21 cellular contexts compared by ENCODE assay signal in the genomic region with DNA sequence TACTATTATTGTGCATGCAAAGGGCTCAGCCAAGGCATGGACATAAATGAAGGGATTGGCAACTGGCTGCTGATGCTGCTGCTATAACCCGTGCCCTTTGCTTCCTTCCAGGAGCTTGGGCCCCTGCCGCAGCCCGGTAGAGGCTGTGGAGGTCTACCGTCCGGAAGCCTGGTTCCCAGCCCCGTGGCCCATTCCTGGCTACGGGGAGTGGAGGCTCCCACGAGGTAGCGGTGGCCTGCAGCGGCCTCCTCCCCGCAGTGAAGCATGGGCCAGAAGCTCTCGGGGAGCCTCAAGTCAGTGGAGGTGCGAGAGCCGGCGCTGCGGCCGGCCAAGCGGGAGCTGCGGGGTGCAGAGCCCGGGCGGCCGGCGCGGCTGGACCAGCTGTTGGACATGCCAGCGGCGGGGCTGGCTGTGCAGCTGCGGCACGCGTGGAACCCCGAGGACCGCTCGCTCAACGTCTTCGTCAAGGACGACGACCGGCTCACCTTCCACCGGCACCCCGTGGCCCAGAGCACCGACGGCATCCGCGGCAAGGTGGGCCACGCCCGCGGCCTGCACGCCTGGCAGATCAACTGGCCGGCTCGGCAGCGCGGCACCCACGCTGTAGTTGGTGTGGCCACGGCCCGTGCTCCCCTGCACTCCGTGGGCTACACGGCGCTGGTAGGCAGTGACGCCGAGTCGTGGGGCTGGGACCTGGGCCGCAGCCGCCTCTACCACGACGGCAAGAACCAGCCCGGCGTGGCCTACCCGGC. TPM values are rescaled to one million over a fixed set of nuclear protein-coding genes. Genes with fewer than 3 reads are reported as not detected.
DNase-seq lines count a peak whose midpoint lies in the region; ATAC-seq and TF ChIP-seq lines count a peak whose summit lies in the region.
"Had no signal": no experiment of that assay in that cellular context is flagged by ENCODE, and none has a peak within 500 bp of the region (broad histone marks: within the 10 kb centered on the region; RNA-seq: fewer than 3 reads in every experiment).

No MANE protein-coding gene starts in this region.

- H3K27ac Mint-ChIP-seq in activated CD8-positive, alpha-beta memory T cell treated with anti-CD3 and anti-CD28 coated beads, Interleukin-2, amount 10 ng/mL, durations not matched to agents 7 days and 5 days, result no peak overlapping the region
- H3K27ac Mint-ChIP-seq in endodermal cell (no peak overlapping the region), WTC11 (no peak overlapping the region)
- H3K27ac Mint-ChIP-seq: IgD-negative memory B cell had no signal

- no peak overlapping the region for H3K27ac ChIP-seq in endodermal cell (ENCODE audit: low read depth, low read length)
- H3K27ac ChIP-seq in testis, result no peak overlapping the region
- H3K27ac ChIP-seq: 22Rv1, C4-2B, PC-9, RWPE1 had no signal

- TF ChIP-seq CTCF in endodermal cell (conservative IDR thresholded peaks at IDR 0.05), result no peak
- no peak for TF ChIP-seq CTCF in omental fat pad (IDR thresholded peaks at IDR 0.05)
- TF ChIP-seq CTCF in testis (IDR thresholded peaks at IDR 0.05), result no peak
- no peak for TF ChIP-seq CTCF in WTC11 (IDR thresholded peaks at IDR 0.05)

- H3K4me3 Mint-ChIP-seq in activated CD8-positive, alpha-beta memory T cell treated with anti-CD3 and anti-CD28 coated beads, Interleukin-2, amount 10 ng/mL, durations not matched to agents 7 days and 5 days, result no peak overlapping the region
- H3K4me3 Mint-ChIP-seq in endodermal cell, result no peak overlapping the region
- H3K4me3 Mint-ChIP-seq in WTC11, result no peak overlapping the region
- H3K4me3 Mint-ChIP-seq: IgD-negative memory B cell had no signal

- peaks cover 7% of the 10 kb centered on the region for H3K4me1 Mint-ChIP-seq in activated CD8-positive, alpha-beta memory T cell treated with anti-CD3 and anti-CD28 coated beads, Interleukin-2, amount 10 ng/mL, durations not matched to agents 7 days and 5 days
- H3K4me1 Mint-ChIP-seq in endodermal cell (peaks cover 10% of the 10 kb centered on the region), WTC11 (peaks cover 51% of the 10 kb centered on the region)
- H3K4me1 Mint-ChIP-seq: IgD-negative memory B cell had no signal

- no peak overlapping the region for H3K9ac ChIP-seq in endodermal cell (ENCODE audit: extremely low read depth, low read length, poor library complexity, severe bottlenecking)

- H3K4me1 ChIP-seq in endodermal cell (ENCODE audit: control insufficient read depth, insufficient read depth, low read length) (peaks cover 6% of the 10 kb centered on the region), testis (peaks cover 4% of the 10 kb centered on the region)

- H3K27me3 ChIP-seq in endodermal cell (ENCODE audit: control insufficient read depth, insufficient read depth, low read length, poor library complexity, severe bottlenecking) (peaks cover 15% of the 10 kb centered on the region), testis (no peaks in the 10 kb centered on the region)

- no peaks in the 10 kb centered on the region for H3K9me3 Mint-ChIP-seq in activated CD8-positive, alpha-beta memory T cell treated with anti-CD3 and anti-CD28 coated beads, Interleukin-2, amount 10 ng/mL, durations not matched to agents 7 days and 5 days (ENCODE audit: low read depth)
- H3K9me3 Mint-ChIP-seq in endodermal cell (no peaks in the 10 kb centered on the region), WTC11 (no peaks in the 10 kb centered on the region)

- H3K27me3 Mint-ChIP-seq in activated CD8-positive, alpha-beta memory T cell treated with anti-CD3 and anti-CD28 coated beads, Interleukin-2, amount 10 ng/mL, durations not matched to agents 7 days and 5 days, result peaks cover 6% of the 10 kb centered on the region
- H3K27me3 Mint-ChIP-seq in endodermal cell (ENCODE audit: insufficient read depth), result peaks cover 41% of the 10 kb centered on the region
- peaks cover 7% of the 10 kb centered on the region for H3K27me3 Mint-ChIP-seq in WTC11 (ENCODE audit: low read depth)

- 96 to 98% methylated on average over 45 to 67 of the region's 67 CpGs for WGBS in endodermal cell (ENCODE audit: insufficient coverage in 1 of 2, insufficient read length in 1 of 2), 2 experiments
- 69 to 87% methylated on average over 10 to 65 of the region's 67 CpGs for WGBS in testis, 2 donors

- CTCF ChIA-PET in activated CD8-positive, alpha-beta memory T cell treated with anti-CD3 and anti-CD28 coated beads, Interleukin-2, amount 10 ng/mL, durations not matched to agents 7 days and 5 days (lab: Charles Lee), result no interaction called here
- CTCF ChIA-PET in WTC11 (lab: Charles Lee), result interaction anchor here (1.2 to 2.0 kb wide), 2 partner anchors 40 to 166 kb away, joined by 3 to 5 read pairs; partner anchors contain the start of gene PXYLP1

- H3K36me3 ChIP-seq in endodermal cell (ENCODE audit: control insufficient read depth, insufficient read depth, low read length) (no peaks in the 10 kb centered on the region), testis (ENCODE audit: low read depth, missing control alignments) (no peaks in the 10 kb centered on the region)

- POLR2A ChIA-PET in WTC11 (lab: Charles Lee), result interaction anchor here (1.0 kb wide), 1 partner anchor 15 kb away, joined by 3 read pairs; the partner anchor contains the start of gene SPSB4

- TF ChIP-seq POLR2A in testis (IDR thresholded peaks at IDR 0.05), result no peak

- H3K4me3 ChIP-seq in endodermal cell (ENCODE audit: low read length) (no peak overlapping the region), testis (peak overlapping the region; percentile 42 to 44)
- H3K4me3 ChIP-seq: PC-9 had no signal

- intact Hi-C loops in testis (cut with DNase I; ENCODE audit: low total_unique reads), result no loop called here

- H3K9me3 ChIP-seq in endodermal cell (ENCODE audit: control insufficient read depth, low read length), result no peaks in the 10 kb centered on the region
- no peaks in the 10 kb centered on the region for H3K9me3 ChIP-seq in testis

- no peaks in the 10 kb centered on the region for H3K36me3 Mint-ChIP-seq in activated CD8-positive, alpha-beta memory T cell treated with anti-CD3 and anti-CD28 coated beads, Interleukin-2, amount 10 ng/mL, durations not matched to agents 7 days and 5 days
- H3K36me3 Mint-ChIP-seq in endodermal cell (ENCODE audit: low read depth) (peaks cover 4% of the 10 kb centered on the region), WTC11 (peaks cover 5% of the 10 kb centered on the region; the same call in 1 of the 2 replicates)
- H3K36me3 Mint-ChIP-seq: IgD-negative memory B cell had no signal

- no peak for ATAC-seq in activated CD8-positive, alpha-beta memory T cell treated with anti-CD3 and anti-CD28 coated beads, Interleukin-2, amount 10 ng/mL, durations not matched to agents 7 days and 5 days
- ATAC-seq in omental fat pad (ENCODE audit: low FRiP score) (peak; percentile 10), HG03045 (IDR thresholded peaks at IDR 0.05; ENCODE audit: unreplicated experiment) (no peak), WTC11 (no peak)

- DNase-seq in activated CD8-positive, alpha-beta memory T cell treated with anti-CD3 and anti-CD28 coated beads, Interleukin-2, amount 10 ng/mL, durations not matched to agents 7 days and 5 days, result peak; percentile 30
- DNase-seq in activated CD8-positive, alpha-beta memory T cell treated with anti-CD3 and anti-CD28 coated beads, Interleukin-2, amount 50 U/mL, for 4 hours, result no peak
- peak; percentile 30 for DNase-seq in endodermal cell
- no peak for DNase-seq in omental fat pad (ENCODE audit: low spot score)
- peak; percentile 30 for DNase-seq in testis
- no peak for DNase-seq in stimulated activated CD4-positive, alpha-beta T cell treated with anti-CD3 and anti-CD28 coated beads, Interleukin-4, amount 100 ng/mL, for 1 hour
- no peak for DNase-seq in WTC11 (ENCODE audit: low spot score)
- DNase-seq: AML-193, HCEC 1CT, Karpas-422, NCI-H1417 treated with DMSO at 0.1 percent for 48 hours, NCI-H187 treated with DMSO at 0.1 percent for 48 hours, NCI-H2227 treated with DMSO at 0.1 percent for 48 hours, NCI-H524, PC-9 had no signal

TF ChIP-seq in WTC11, 78 proteins besides CTCF, POLR2A, EP300 and RAD21 (continues in another document):
- TF ChIP-seq HMGA2 (CRISPR knock-in tag; IDR thresholded peaks at IDR 0.05) (no peak), NFYB (CRISPR knock-in tag; conservative IDR thresholded peaks at IDR 0.05; ENCODE audit: low read depth) (no peak), ZNF317 (CRISPR knock-in tag; IDR thresholded peaks at IDR 0.05; ENCODE audit: borderline replicate concordance, low read depth) (no peak), MXD4 (CRISPR knock-in tag; IDR thresholded peaks at IDR 0.05; ENCODE audit: borderline replicate concordance) (no peak), TEAD1 (CRISPR knock-in tag; IDR thresholded peaks at IDR 0.05) (no peak), NFATC4 (CRISPR knock-in tag; IDR thresholded peaks at IDR 0.05) (no peak), ZNF671 (CRISPR knock-in tag; IDR thresholded peaks at IDR 0.05) (no peak), JAZF1 (CRISPR knock-in tag; IDR thresholded peaks at IDR 0.05) (no peak)
- TF ChIP-seq, protein P1, sequence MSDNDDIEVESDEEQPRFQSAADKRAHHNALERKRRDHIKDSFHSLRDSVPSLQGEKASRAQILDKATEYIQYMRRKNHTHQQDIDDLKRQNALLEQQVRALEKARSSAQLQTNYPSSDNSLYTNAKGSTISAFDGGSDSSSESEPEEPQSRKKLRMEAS (CRISPR knock-in tag; IDR thresholded peaks at IDR 0.05), result no peak
- TF ChIP-seq, protein P2, sequence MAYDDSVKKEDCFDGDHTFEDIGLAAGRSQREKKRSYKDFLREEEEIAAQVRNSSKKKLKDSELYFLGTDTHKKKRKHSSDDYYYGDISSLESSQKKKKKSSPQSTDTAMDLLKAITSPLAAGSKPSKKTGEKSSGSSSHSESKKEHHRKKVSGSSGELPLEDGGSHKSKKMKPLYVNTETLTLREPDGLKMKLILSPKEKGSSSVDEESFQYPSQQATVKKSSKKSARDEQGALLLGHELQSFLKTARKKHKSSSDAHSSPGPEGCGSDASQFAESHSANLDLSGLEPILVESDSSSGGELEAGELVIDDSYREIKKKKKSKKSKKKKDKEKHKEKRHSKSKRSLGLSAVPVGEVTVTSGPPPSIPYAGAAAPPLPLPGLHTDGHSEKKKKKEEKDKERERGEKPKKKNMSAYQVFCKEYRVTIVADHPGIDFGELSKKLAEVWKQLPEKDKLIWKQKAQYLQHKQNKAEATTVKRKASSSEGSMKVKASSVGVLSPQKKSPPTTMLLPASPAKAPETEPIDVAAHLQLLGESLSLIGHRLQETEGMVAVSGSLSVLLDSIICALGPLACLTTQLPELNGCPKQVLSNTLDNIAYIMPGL (CRISPR knock-in tag; IDR thresholded peaks at IDR 0.05), result no peak

RNA-seq across cellular contexts. Expression of gene SPSB4, which starts 14.9 kb away (rescaled TPM):
- total RNA-seq in activated CD8-positive, alpha-beta memory T cell treated with anti-CD3 and anti-CD28 coated beads, Interleukin-2, amount 10 ng/mL, durations not matched to agents 7 days and 5 days, result under 1 TPM in 1 of 2 experiments, not detected in 1; 0.28 TPM
- total RNA-seq in endodermal cell (1 to 10 TPM; 7.5 to 8.2 TPM), omental fat pad (1 to 10 TPM in 1 of 4 donors, under 1 TPM in 3; 0.12 to 5.7 (median 0.58) TPM), testis (10 to 100 TPM in 1 of 2 donors, 1 to 10 TPM in 1; 7.4 to 10.8 TPM), WTC11 (2021) (19.4 to 19.7 TPM (median 19.6 TPM) in 3 replicates)
- 28.1 TPM for polyA plus RNA-seq in endodermal cell (2013, experiment 1 of 2)
- polyA plus RNA-seq in endodermal cell (2013, experiment 2 of 2), result 26.5 TPM
- 34.5 TPM for polyA plus RNA-seq in testis (ENCODE audit: insufficient read depth, low read depth, low replicate concordance)
- total RNA-seq: MCF 10A, PC-9 had no signal
- polyA plus RNA-seq: IgD-negative memory B cell had no signal

Comparison
In these comparisons a context has a peak if more than half of its experiments do, and no peak if none do; other contexts are left out.
1. DNase-seq: peak in activated CD8-positive, alpha-beta memory T cell treated with anti-CD3 and anti-CD28 coated beads, Interleukin-2, amount 10 ng/mL, durations not matched to agents 7 days and 5 days (single experiment), endodermal cell (single experiment) and testis (single experiment); none in activated CD8-positive, alpha-beta memory T cell treated with anti-CD3 and anti-CD28 coated beads, Interleukin-2, amount 50 U/mL, for 4 hours (single experiment), omental fat pad (single experiment), stimulated activated CD4-positive, alpha-beta T cell treated with anti-CD3 and anti-CD28 coated beads, Interleukin-4, amount 100 ng/mL, for 1 hour (single experiment) and WTC11 (single experiment).